ENCODE assay signal across 25 cellular contexts in the genomic region with DNA sequence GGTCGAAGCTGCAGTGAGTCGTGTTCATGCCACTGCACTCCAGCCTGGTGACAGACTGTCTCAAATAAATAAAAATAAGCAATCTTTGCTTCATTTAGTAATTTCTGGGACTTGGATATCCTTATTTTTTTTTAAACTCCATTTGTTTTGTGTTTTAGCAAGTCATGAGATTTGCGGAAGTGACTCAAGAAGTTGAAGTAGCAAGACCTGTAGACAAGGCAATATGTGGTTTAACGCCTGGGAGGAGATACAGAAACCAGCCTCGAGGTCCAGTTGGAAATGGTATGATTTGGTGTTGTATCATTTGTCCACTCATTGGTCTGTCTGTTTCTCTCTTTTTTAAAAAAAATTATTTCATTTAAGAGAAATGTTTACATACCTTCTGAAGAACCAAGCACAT.
"Had no signal": no experiment of that assay in that cellular context is flagged by ENCODE, and none has a peak within 500 bp of the region (broad histone marks: within the 10 kb centered on the region; RNA-seq: fewer than 3 reads in every experiment).

No MANE protein-coding gene starts in this region.

- H3K27ac ChIP-seq: KMS-11, RWPE1 had no signal

- FAIRE-seq: HTR-8/SVneo, K562 had no signal

- H3K27me3 Mint-ChIP-seq: IgD-negative memory B cell, T-cell had no signal

- H3K36me3 Mint-ChIP-seq: IgD-negative memory B cell, T-cell had no signal

- H3K9me3 ChIP-seq: SK-N-SH had no signal

- H3K4me3 Mint-ChIP-seq: IgD-negative memory B cell, T-cell had no signal

- H3K4me1 Mint-ChIP-seq: IgD-negative memory B cell, T-cell had no signal

- DNase-seq: Kasumi-1, MV-4-11, NCI-H1048, NCI-H1105, NCI-H1417, NCI-H1436 treated with DMSO at 0.1 percent for 48 hours, NCI-H1694, NCI-H187 treated with DMSO at 0.1 percent for 48 hours, NCI-H2029 treated with DMSO at 0.1 percent for 48 hours, NCI-H2107, NCI-H2227 treated with DMSO at 0.1 percent for 48 hours, NCI-H446, NCI-H510A, NCI-H524 treated with DMSO at 0.1 percent for 48 hours, NCI-H69, NCI-H774, SHP77, SK-N-SH, SW 1271, T-cell had no signal

- H3K9me3 Mint-ChIP-seq: IgD-negative memory B cell, T-cell had no signal

- H3K4me3 ChIP-seq: K562 had no signal

- H3K27ac Mint-ChIP-seq: IgD-negative memory B cell, T-cell had no signal
